In the genomic region with DNA sequence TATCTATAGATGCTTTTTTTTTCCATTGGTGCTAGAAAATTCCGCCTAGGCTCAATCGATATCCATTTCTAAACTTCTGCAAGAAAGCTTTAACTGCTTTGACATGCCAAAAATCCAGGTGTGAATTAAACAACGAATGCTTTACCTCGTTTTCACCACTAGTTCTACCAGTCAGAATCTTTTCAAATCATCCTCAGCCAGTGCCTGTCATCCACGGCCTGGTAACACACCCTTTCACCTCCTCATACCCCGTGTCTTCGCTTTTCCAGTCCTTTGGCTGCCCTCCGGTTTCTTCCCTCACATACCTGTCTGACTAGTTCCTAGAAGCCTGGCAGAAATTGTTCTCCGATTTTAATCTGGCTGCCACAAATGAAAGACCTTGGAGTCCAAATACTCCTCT, we compare ENCODE assay signal across 8 cellular contexts. TPM values are rescaled to one million over a fixed set of nuclear protein-coding genes. Genes with fewer than 3 reads are reported as not detected.
DNase-seq lines count a peak whose midpoint lies in the region; ATAC-seq, FAIRE-seq and TF ChIP-seq lines count a peak whose summit lies in the region.

No MANE protein-coding gene starts in this region.

- H3K36me3 Mint-ChIP-seq in astrocyte (ENCODE audit: low read depth, unreplicated experiment), result peaks cover 2% of the 10 kb centered on the region
- no peaks in the 10 kb centered on the region for H3K36me3 Mint-ChIP-seq in activated naive CD8-positive, alpha-beta T cell treated with anti-CD3 and anti-CD28 coated beads, Interleukin-2, amount 50 U/mL, for 24 hours (ENCODE audit: low read depth)

- no peaks in the 10 kb centered on the region for H3K27me3 ChIP-seq in astrocyte (ENCODE audit: insufficient read depth, low read length)
- H3K27me3 ChIP-seq in lower lobe of right lung (ENCODE audit: low read depth), result no peaks in the 10 kb centered on the region

- peak overlapping the region; percentile 51 for H3K27ac Mint-ChIP-seq in astrocyte (ENCODE audit: unreplicated experiment)
- H3K27ac Mint-ChIP-seq in activated naive CD8-positive, alpha-beta T cell treated with anti-CD3 and anti-CD28 coated beads, Interleukin-2, amount 50 U/mL, for 24 hours, result no peak overlapping the region

- H3K27ac ChIP-seq in astrocyte (ENCODE audit: low read depth, low read length) (no peak overlapping the region), lower lobe of right lung (peak overlapping the region; percentile 84)

- no peak for FAIRE-seq in astrocyte (lab: Jason Lieb, UNC)

- H3K27me3 Mint-ChIP-seq in astrocyte (ENCODE audit: low read depth, unreplicated experiment), result no peaks in the 10 kb centered on the region
- H3K27me3 Mint-ChIP-seq in activated naive CD8-positive, alpha-beta T cell treated with anti-CD3 and anti-CD28 coated beads, Interleukin-2, amount 50 U/mL, for 24 hours, result no peaks in the 10 kb centered on the region

- H3K79me2 ChIP-seq in astrocyte (ENCODE audit: insufficient read depth, low read length), result peaks cover 30% of the 10 kb centered on the region

- intact Hi-C loops in lower lobe of right lung (cut with DNase I), result no loop called here

- peak overlapping the region; percentile 84 for H2AFZ ChIP-seq in astrocyte (ENCODE audit: low read depth, low read length)

- peak overlapping the region; percentile 78 for H3K9ac ChIP-seq in astrocyte (ENCODE audit: low read length)

- DNase-seq in ELR (ENCODE audit: low read depth), result peak; percentile 20
- peak; percentile 4 for DNase-seq in LHCN-M2 (ENCODE audit: low read depth)
- no peak for DNase-seq in astrocyte (ENCODE audit: low read depth)
- no peak for DNase-seq in lower lobe of right lung
- DNase-seq in activated naive CD8-positive, alpha-beta T cell treated with anti-CD3 and anti-CD28 coated beads, Interleukin-2, amount 50 U/mL, for 24 hours, result no peak
- DNase-seq in A172 (ENCODE audit: low spot score), result no peak
- DNase-seq in 8988T, result no peak

- ATAC-seq in lower lobe of right lung (peak in 1 of 2 donors; percentile 9), HG03139 (IDR thresholded peaks at IDR 0.05; ENCODE audit: unreplicated experiment) (no peak)
- ATAC-seq in activated naive CD8-positive, alpha-beta T cell treated with anti-CD3 and anti-CD28 coated beads, Interleukin-2, amount 50 U/mL, for 24 hours, result no peak

- peaks cover 6% of the 10 kb centered on the region for H4K20me1 ChIP-seq in astrocyte (ENCODE audit: insufficient read depth, low read length)

- H3K9me3 ChIP-seq in astrocyte (ENCODE audit: insufficient read depth, low read depth, low read length) (no peaks in the 10 kb centered on the region), lower lobe of right lung (no peaks in the 10 kb centered on the region)

- peak overlapping the region; percentile 89 for H3K4me2 ChIP-seq in astrocyte (ENCODE audit: low read length)

- peaks cover 16% of the 10 kb centered on the region for H3K4me1 Mint-ChIP-seq in astrocyte (ENCODE audit: low read depth, unreplicated experiment)
- peaks cover 11% of the 10 kb centered on the region for H3K4me1 Mint-ChIP-seq in activated naive CD8-positive, alpha-beta T cell treated with anti-CD3 and anti-CD28 coated beads, Interleukin-2, amount 50 U/mL, for 24 hours

- no peak for TF ChIP-seq CTCF in astrocyte (IDR thresholded peaks at IDR 0.05; ENCODE audit: insufficient read depth, low read depth, low read length)
- no peak for TF ChIP-seq CTCF in lower lobe of right lung (IDR thresholded peaks at IDR 0.05)

- H3K4me3 ChIP-seq in astrocyte (ENCODE audit: insufficient read depth, low read depth, low read length) (no peak overlapping the region), lower lobe of right lung (no peak overlapping the region)

- H3K36me3 ChIP-seq in astrocyte (ENCODE audit: insufficient read depth, low read length), result no peaks in the 10 kb centered on the region
- no peaks in the 10 kb centered on the region for H3K36me3 ChIP-seq in lower lobe of right lung

- peak overlapping the region; percentile 97 for H3K4me3 Mint-ChIP-seq in astrocyte (ENCODE audit: unreplicated experiment)
- H3K4me3 Mint-ChIP-seq in activated naive CD8-positive, alpha-beta T cell treated with anti-CD3 and anti-CD28 coated beads, Interleukin-2, amount 50 U/mL, for 24 hours, result no peak overlapping the region

- H3K4me1 ChIP-seq in astrocyte (ENCODE audit: insufficient read depth, low read length), result peaks cover 11% of the 10 kb centered on the region
- peaks cover 8% of the 10 kb centered on the region for H3K4me1 ChIP-seq in lower lobe of right lung

- no peaks in the 10 kb centered on the region for H3K9me3 Mint-ChIP-seq in astrocyte (ENCODE audit: unreplicated experiment)
- H3K9me3 Mint-ChIP-seq in activated naive CD8-positive, alpha-beta T cell treated with anti-CD3 and anti-CD28 coated beads, Interleukin-2, amount 50 U/mL, for 24 hours, result no peaks in the 10 kb centered on the region

RNA-seq across cellular contexts. Expression of a gene that starts 1.4 kb away (rescaled TPM):
- total RNA-seq in LHCN-M2 (2014; rRNA removed) (11.6 and 18.7 TPM in 2 replicates), astrocyte (34.7 and 35.4 TPM in 2 replicates), lower lobe of right lung (38.8 TPM)
- polyA plus RNA-seq in LHCN-M2 (2012), result 11.0 TPM
- 6.6 and 7.3 TPM in 2 replicates for total RNA-seq in A172 (2014; rRNA removed; shearing (Covaris generic))

RNA-seq across cellular contexts. Expression of a gene that starts 36.5 kb away (rescaled TPM):
- total RNA-seq in LHCN-M2 (2014; rRNA removed) (149 and 156 TPM in 2 replicates), astrocyte (159 and 166 TPM in 2 replicates), lower lobe of right lung (226 TPM)
- 92.1 TPM for polyA plus RNA-seq in LHCN-M2 (2012)
- 97.4 and 114 TPM in 2 replicates for total RNA-seq in A172 (2014; rRNA removed; shearing (Covaris generic))

Comparison
In these comparisons a context has a peak if more than half of its experiments do, and no peak if none do; other contexts are left out.
1. DNase-seq: peak in ELR (single experiment) and LHCN-M2 (single experiment); none in astrocyte (single experiment), lower lobe of right lung (single experiment), activated naive CD8-positive, alpha-beta T cell treated with anti-CD3 and anti-CD28 coated beads, Interleukin-2, amount 50 U/mL, for 24 hours (single experiment), A172 (single experiment) and 8988T (single experiment).